In genomic region chr9:87324613-87325194, GRCh38 we compare ENCODE assay signal across 8 cellular contexts.
DNase-seq lines count a peak whose midpoint lies in the region; ATAC-seq and TF ChIP-seq lines count a peak whose summit lies in the region.

No MANE protein-coding gene starts in this region.

- no peak overlapping the region for H3K4me2 ChIP-seq in skeletal muscle satellite cell (ENCODE audit: low read length)

- no peak overlapping the region for H3K4me3 Mint-ChIP-seq in WTC11

- peak overlapping the region; percentile 24 for H3K9ac ChIP-seq in skeletal muscle satellite cell (ENCODE audit: low read depth, low read length)

- H3K9me3 Mint-ChIP-seq in WTC11 = peaks cover 11% of the 10 kb centered on the region

- H3K27ac Mint-ChIP-seq in WTC11 = no peak overlapping the region

- peak; percentile 70 for ATAC-seq in GM18867 (IDR thresholded peaks at IDR 0.05; ENCODE audit: unreplicated experiment)
- peak; percentile 67 for ATAC-seq in WTC11

- H3K4me1 Mint-ChIP-seq in WTC11 = peaks cover 8% of the 10 kb centered on the region

- H3K9me3 ChIP-seq in cardiac muscle cell (ENCODE audit: low read depth) (no peaks in the 10 kb centered on the region), skeletal muscle satellite cell (replicated peaks; ENCODE audit: low read length) (no peaks in the 10 kb centered on the region)

- DNase-seq in BJ (ENCODE audit: low read depth) (no peak), NCI-H1105 (lab: John Stamatoyannopoulos, UW) (peak; percentile 38), WTC11 (ENCODE audit: low spot score) (no peak), cardiac muscle cell (ENCODE audit: low read depth in 1 of 2, low spot score in 1 of 2) (peak; percentile 65 to 85), OCI-M2 (lab: John Stamatoyannopoulos, UW; ENCODE audit: unreplicated experiment) (no peak)
- no peak for DNase-seq in activated naive CD4-positive, alpha-beta T cell treated with anti-CD3 and anti-CD28 coated beads, Interleukin-2, amount 50 U/mL, for 16 hours

- H3K27ac ChIP-seq in cardiac muscle cell = no peak overlapping the region

- POLR2A ChIA-PET in BJ (lab: Charles Lee) = no interaction called here
- POLR2A ChIA-PET in WTC11 (lab: Charles Lee) = interaction anchor here (0.6 kb wide), 1 partner anchor 271 kb away, joined by 3 read pairs; no protein-coding TSS in a partner anchor

- peak; percentile 52 for TF ChIP-seq CTCF in BJ (IDR thresholded peaks at IDR 0.05; ENCODE audit: insufficient read depth, low read depth, low read length)
- peak; percentile 67 for TF ChIP-seq CTCF in WTC11 (IDR thresholded peaks at IDR 0.05)
- peak; percentile 60 for TF ChIP-seq CTCF in cardiac muscle cell (IDR thresholded peaks at IDR 0.05; ENCODE audit: low read depth, low read length)

- CTCF ChIA-PET in BJ (lab: Yijun Ruan, JAX) (interaction anchor here (0.6 to 4.9 kb wide), 29 partner anchors 13 to 917 kb away, joined by 3 to 43 read pairs (median 3); partner anchors contain the start of gene GAS1), WTC11 (lab: Charles Lee) (interaction anchor here (0.5 to 1.4 kb wide), 6 partner anchors 16 to 955 kb away, joined by 3 to 5 read pairs (median 4); no protein-coding TSS in a partner anchor)

- H3K4me1 ChIP-seq in cardiac muscle cell (ENCODE audit: low read depth) = no peaks in the 10 kb centered on the region
- H3K4me1 ChIP-seq in skeletal muscle satellite cell (ENCODE audit: control insufficient read depth, insufficient read depth, low read length) = peaks cover 30% of the 10 kb centered on the region

- no peaks in the 10 kb centered on the region for H3K36me3 Mint-ChIP-seq in WTC11

- H3K4me3 ChIP-seq in BJ (ENCODE audit: low read depth, low read length) (no peak overlapping the region), cardiac muscle cell (no peak overlapping the region), skeletal muscle satellite cell (ENCODE audit: low read length) (no peak overlapping the region)

- H3K36me3 ChIP-seq in BJ (ENCODE audit: control insufficient read depth, insufficient read depth, low read length) (no peaks in the 10 kb centered on the region), cardiac muscle cell (no peaks in the 10 kb centered on the region), skeletal muscle satellite cell (ENCODE audit: insufficient read depth, low read length) (no peaks in the 10 kb centered on the region)

- H3K27me3 ChIP-seq in BJ (ENCODE audit: control insufficient read depth, insufficient read depth, low read length) = no peaks in the 10 kb centered on the region
- peaks cover 9% of the 10 kb centered on the region for H3K27me3 ChIP-seq in cardiac muscle cell
- H3K27me3 ChIP-seq in skeletal muscle satellite cell (ENCODE audit: control insufficient read depth, insufficient read depth, low read length) = no peaks in the 10 kb centered on the region

- H3K27me3 Mint-ChIP-seq in WTC11 (ENCODE audit: low read depth) = no peaks in the 10 kb centered on the region

TF ChIP-seq in WTC11, 78 proteins besides CTCF, POLR2A, EP300 and RAD21:
- TF ChIP-seq GTF2I (CRISPR knock-in tag; conservative IDR thresholded peaks at IDR 0.05) (no peak), TP53 (CRISPR knock-in tag; IDR thresholded peaks at IDR 0.05) (no peak), JUN (CRISPR knock-in tag; IDR thresholded peaks at IDR 0.05) (no peak), ZBTB21 (CRISPR knock-in tag; IDR thresholded peaks at IDR 0.05; ENCODE audit: borderline replicate concordance) (no peak), FOXP1 (CRISPR knock-in tag; IDR thresholded peaks at IDR 0.05; ENCODE audit: borderline replicate concordance) (no peak), ZNF317 (CRISPR knock-in tag; IDR thresholded peaks at IDR 0.05; ENCODE audit: borderline replicate concordance, low read depth) (no peak), FOXJ3 (CRISPR knock-in tag; IDR thresholded peaks at IDR 0.05; ENCODE audit: borderline replicate concordance) (no peak)

Comparison
In these comparisons a context has a peak if more than half of its experiments do, and no peak if none do; other contexts are left out.
1. DNase-seq: peak in NCI-H1105 (single experiment) and cardiac muscle cell (2 of 2); none in BJ (single experiment), WTC11 (single experiment), activated naive CD4-positive, alpha-beta T cell treated with anti-CD3 and anti-CD28 coated beads, Interleukin-2, amount 50 U/mL, for 16 hours (single experiment) and OCI-M2 (single experiment).
2. Peak in every context shown above with its lines, with median percentiles within 50 percentile points of each other: CTCF ChIP-seq.